Comparison of ENCODE assay signal across 6 cellular contexts in the genomic region with DNA sequence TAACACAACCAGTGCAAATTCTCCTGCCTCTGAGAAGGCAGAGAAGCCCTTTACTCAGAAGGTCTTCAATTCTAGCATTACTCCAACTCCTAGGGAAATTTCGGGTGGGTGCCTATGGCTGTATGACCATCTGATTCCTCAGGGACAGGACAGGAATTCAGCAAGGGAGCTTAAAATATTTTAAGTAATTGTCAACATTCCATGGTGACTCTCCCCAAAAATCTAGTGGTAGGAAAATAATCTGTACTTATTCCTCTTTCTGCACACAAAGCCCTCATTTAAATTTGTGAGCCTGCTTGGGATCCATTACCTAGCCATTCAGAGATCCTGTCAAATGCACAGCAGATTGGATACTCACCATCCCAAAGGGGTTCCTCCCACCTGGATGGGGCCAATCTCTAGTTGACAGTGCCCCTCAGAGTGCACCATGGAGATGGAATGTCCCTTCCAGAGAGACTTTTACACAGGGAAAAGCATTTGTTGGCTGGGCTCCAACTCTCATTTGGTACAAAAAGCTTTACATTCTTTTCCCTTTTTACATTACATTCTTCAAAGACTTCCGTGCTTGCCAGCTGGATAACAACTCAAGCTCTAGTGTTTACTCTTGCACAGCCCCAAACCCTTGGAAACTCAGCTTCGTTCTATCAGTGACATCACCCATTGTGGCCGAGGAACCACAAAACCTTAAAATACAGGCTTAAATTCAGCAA. TPM values are rescaled to one million over a fixed set of nuclear protein-coding genes. Genes with fewer than 3 reads are reported as not detected.
A peak's percentile ranks its signal among the peaks of the same experiment; 100 is the strongest.
DNase-seq lines count a peak whose midpoint lies in the region; ATAC-seq and TF ChIP-seq lines count a peak whose summit lies in the region.

No MANE protein-coding gene starts in this region.

- H3K9me3 Mint-ChIP-seq in endodermal cell: no peaks in the 10 kb centered on the region

- TF ChIP-seq CTCF in endodermal cell (conservative IDR thresholded peaks at IDR 0.05): no peak
- no peak for TF ChIP-seq CTCF in gastrocnemius medialis (IDR thresholded peaks at IDR 0.05 in 4 of 5, conservative IDR thresholded peaks at IDR 0.05 in 1 of 5)

- H3K4me3 Mint-ChIP-seq in endodermal cell: no peak overlapping the region

- H3K27me3 Mint-ChIP-seq in endodermal cell (ENCODE audit: insufficient read depth): no peaks in the 10 kb centered on the region

- H3K36me3 ChIP-seq in MG63 (peaks cover 14% of the 10 kb centered on the region), endodermal cell (ENCODE audit: control insufficient read depth, insufficient read depth, low read length) (peaks cover 53% of the 10 kb centered on the region), gastrocnemius medialis (peaks cover 0 to 12% of the 10 kb centered on the region in 2 donors)

- peaks cover 23% of the 10 kb centered on the region for H3K36me3 Mint-ChIP-seq in endodermal cell (ENCODE audit: low read depth)

- no peak overlapping the region for H3K27ac Mint-ChIP-seq in endodermal cell

- in situ Hi-C loops in gastrocnemius medialis (cut with MboI; ENCODE audit: low sequenced_read_pairs in 4 of 4): no loop called here

- WGBS in endodermal cell (ENCODE audit: insufficient coverage in 1 of 2, insufficient read length in 1 of 2), 2 experiments: 74 to 89% methylated on average over 3 to 4 of the region's 4 CpGs

- H3K9ac ChIP-seq in endodermal cell (ENCODE audit: extremely low read depth, low read length, poor library complexity, severe bottlenecking): no peak overlapping the region

- H3K27ac ChIP-seq in endodermal cell (ENCODE audit: low read depth, low read length) (peak overlapping the region; percentile 62), gastrocnemius medialis (peak overlapping the region; percentile 93 to 99 (median 94))

- no peak overlapping the region for H3K4me3 ChIP-seq in MG63
- no peak overlapping the region for H3K4me3 ChIP-seq in endodermal cell (ENCODE audit: low read length)
- H3K4me3 ChIP-seq in gastrocnemius medialis: peak overlapping the region; percentile 11 to 84 (median 50)

- TF ChIP-seq POLR2A in gastrocnemius medialis (IDR thresholded peaks at IDR 0.05) (no peak), GM18505 (IDR thresholded peaks at IDR 0.05; ENCODE audit: borderline replicate concordance, extremely low read depth, insufficient read depth, insufficient read length) (no peak)

- H3K27me3 ChIP-seq in MG63: no peaks in the 10 kb centered on the region
- no peaks in the 10 kb centered on the region for H3K27me3 ChIP-seq in endodermal cell (ENCODE audit: control insufficient read depth, insufficient read depth, low read length, poor library complexity, severe bottlenecking)
- H3K27me3 ChIP-seq in gastrocnemius medialis: no peaks in the 10 kb centered on the region

- peaks cover 12% of the 10 kb centered on the region for H3K4me1 Mint-ChIP-seq in endodermal cell

- DNase-seq in MG63 (peak; percentile 15), endodermal cell (peak; percentile 40), gastrocnemius medialis (no peak)
- DNase-seq in stimulated activated CD4-positive, alpha-beta T cell treated with anti-CD3 and anti-CD28 coated beads, Interleukin-4, amount 100 ng/mL, for 1 hour: no peak
- no peak for DNase-seq in stimulated activated CD8-positive, alpha-beta memory T cell treated with anti-CD3 and anti-CD28 coated beads, Interleukin-4, amount 100 ng/mL, for 48 hours

- H3K9me3 ChIP-seq in MG63 (no peaks in the 10 kb centered on the region), endodermal cell (ENCODE audit: control insufficient read depth, low read length) (no peaks in the 10 kb centered on the region), gastrocnemius medialis (no peaks in the 10 kb centered on the region)

- H3K4me1 ChIP-seq in endodermal cell (ENCODE audit: control insufficient read depth, insufficient read depth, low read length) (peaks cover 7% of the 10 kb centered on the region), gastrocnemius medialis (peaks cover 80 to 81% of the 10 kb centered on the region in 2 donors)

- no peak for ATAC-seq in gastrocnemius medialis
- no peak for ATAC-seq in GM18505 (IDR thresholded peaks at IDR 0.05; ENCODE audit: unreplicated experiment)

- intact Hi-C loops in gastrocnemius medialis (cut with DNase I; ENCODE audit: low total_unique reads): no loop called here

RNA-seq across cellular contexts. Expression of a gene that starts 3.1 kb away (rescaled TPM):
- total RNA-seq in MG63 (2014; rRNA removed; shearing (Covaris generic); ENCODE audit: low replicate concordance): 3.9 and 6.8 TPM in 2 replicates
- total RNA-seq in endodermal cell (10 to 100 TPM; 23.8 to 32.2 TPM), gastrocnemius medialis (100 to 1,000 TPM in 1 of 4 donors, 10 to 100 TPM in 3; 44.4 to 102 (median 80.7) TPM)
- 19.4 TPM for polyA plus RNA-seq in endodermal cell (2013, experiment 1 of 2)
- 13.3 TPM for polyA plus RNA-seq in endodermal cell (2013, experiment 2 of 2)

RNA-seq across cellular contexts. Expression of a gene that starts 6.3 kb away (rescaled TPM):
- 16.2 and 17.3 TPM in 2 replicates for total RNA-seq in MG63 (2014; rRNA removed; shearing (Covaris generic); ENCODE audit: low replicate concordance)
- 10 to 100 TPM; 63.2 to 66.5 TPM for total RNA-seq in endodermal cell
- 73.1 TPM for polyA plus RNA-seq in endodermal cell (2013, experiment 1 of 2)
- polyA plus RNA-seq in endodermal cell (2013, experiment 2 of 2): 61.4 TPM
- total RNA-seq in gastrocnemius medialis: 10 to 100 TPM; 28.4 to 35.4 (median 32.3) TPM

RNA-seq across cellular contexts. Expression of a gene that starts 10.0 kb away (rescaled TPM):
- total RNA-seq in MG63 (2014; rRNA removed; shearing (Covaris generic); ENCODE audit: low replicate concordance): 167 and 209 TPM in 2 replicates
- total RNA-seq in endodermal cell (100 to 1,000 TPM; 113 to 118 TPM), gastrocnemius medialis (100 to 1,000 TPM; 207 to 235 (median 215) TPM)
- polyA plus RNA-seq in endodermal cell (2013, experiment 1 of 2): 117 TPM
- 122 TPM for polyA plus RNA-seq in endodermal cell (2013, experiment 2 of 2)

RNA-seq across cellular contexts. Expression of a gene that starts 10.4 kb away (rescaled TPM):
- total RNA-seq in MG63 (2014; rRNA removed; shearing (Covaris generic); ENCODE audit: low replicate concordance): 86.8 and 313 TPM in 2 replicates
- total RNA-seq in endodermal cell (100 to 1,000 TPM in 1 of 2 donors, 10 to 100 TPM in 1; 75.7 to 102 TPM), gastrocnemius medialis (100 to 1,000 TPM in 1 of 4 donors, 10 to 100 TPM in 3; 72.2 to 139 (median 92.1) TPM)
- 87.8 TPM for polyA plus RNA-seq in endodermal cell (2013, experiment 1 of 2)
- 81.6 TPM for polyA plus RNA-seq in endodermal cell (2013, experiment 2 of 2)

RNA-seq across cellular contexts. Expression of a gene that starts 21.3 kb away (rescaled TPM):
- total RNA-seq in MG63 (2014; rRNA removed; shearing (Covaris generic); ENCODE audit: low replicate concordance): 8.3 and 76.7 TPM in 2 replicates
- total RNA-seq in endodermal cell: 10 to 100 TPM in 1 of 2 donors, 1 to 10 TPM in 1; 6.3 to 13.9 TPM
- polyA plus RNA-seq in endodermal cell (2013, experiment 1 of 2): 13.7 TPM
- 17.3 TPM for polyA plus RNA-seq in endodermal cell (2013, experiment 2 of 2)
- total RNA-seq in gastrocnemius medialis: 10 to 100 TPM; 19.9 to 47.0 (median 36.9) TPM

Comparison
In these comparisons a context has a peak if more than half of its experiments do, and no peak if none do; other contexts are left out.
1. DNase-seq: peak in MG63 (single experiment) and endodermal cell (single experiment); none in gastrocnemius medialis (0 of 2), stimulated activated CD4-positive, alpha-beta T cell treated with anti-CD3 and anti-CD28 coated beads, Interleukin-4, amount 100 ng/mL, for 1 hour (single experiment) and stimulated activated CD8-positive, alpha-beta memory T cell treated with anti-CD3 and anti-CD28 coated beads, Interleukin-4, amount 100 ng/mL, for 48 hours (single experiment).
2. H3K4me3 ChIP-seq: peak in gastrocnemius medialis (4 of 4); none in MG63 (single experiment) and endodermal cell (single experiment).